ENCODE assay signal across 17 cellular contexts in the genomic region with DNA sequence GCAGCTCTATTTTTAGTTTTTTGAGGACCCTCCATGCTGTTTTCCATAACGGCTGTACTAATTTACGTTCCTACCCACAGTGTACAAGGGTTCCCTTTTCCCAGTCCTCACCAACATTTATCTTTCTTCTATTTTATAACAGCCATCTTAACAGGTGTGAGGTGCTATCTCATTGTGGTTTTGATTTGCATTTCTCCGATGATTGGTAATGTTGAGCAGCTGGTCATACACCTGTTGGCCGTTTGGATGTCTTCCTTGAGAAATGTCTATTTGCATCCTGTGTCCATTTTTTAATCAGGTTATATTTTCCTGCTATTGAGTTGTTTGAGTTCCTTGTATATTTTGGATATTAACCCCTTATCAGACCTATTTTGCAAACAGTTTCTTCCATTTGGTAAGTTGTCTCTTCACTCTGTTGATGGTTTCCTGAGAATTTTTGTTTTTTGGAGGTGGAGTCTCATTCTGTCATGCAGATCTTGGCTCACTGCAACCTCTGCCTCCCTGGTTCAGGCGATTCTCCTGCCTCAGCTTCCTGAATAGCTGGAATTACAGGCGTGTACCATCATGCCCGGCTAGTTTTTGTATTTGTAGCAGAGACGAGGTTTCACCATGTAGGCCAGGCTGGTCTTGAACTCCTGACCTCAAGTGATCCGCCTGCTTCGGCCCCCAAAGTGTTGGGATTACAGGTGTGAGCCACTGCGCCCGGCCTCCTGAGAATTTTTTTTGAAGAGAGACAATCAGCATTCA.
A peak's percentile ranks its signal among the peaks of the same experiment; 100 is the strongest.
DNase-seq lines count a peak whose midpoint lies in the region; ATAC-seq and TF ChIP-seq lines count a peak whose summit lies in the region.
"Had no signal": no experiment of that assay in that cellular context is flagged by ENCODE, and none has a peak within 500 bp of the region (broad histone marks: within the 10 kb centered on the region; RNA-seq: fewer than 3 reads in every experiment).

No MANE protein-coding gene starts in this region.

- no peak for ATAC-seq in activated B cell treated with CpG ODN at 0.5 μM for 24 hours (ENCODE audit: low read depth)
- ATAC-seq: left lobe of liver had no signal

- H3K9me3 Mint-ChIP-seq in activated B cell treated with CpG ODN at 0.5 μM for 24 hours (no peaks in the 10 kb centered on the region), progenitor cell of endocrine pancreas (ENCODE audit: low read depth) (no peaks in the 10 kb centered on the region), endothelial cell (ENCODE audit: unreplicated experiment) (no peaks in the 10 kb centered on the region)
- H3K9me3 Mint-ChIP-seq: activated CD4-positive, alpha-beta memory T cell treated with anti-CD3 and anti-CD28 coated beads, Interleukin-2, amount 10 ng/mL, durations not matched to agents 7 days and 5 days; activated T-cell treated with anti-CD3 and anti-CD28 coated beads, Interleukin-2, amount 50 U/mL, for 24 hours; CD4-positive, alpha-beta T cell had no signal

- H3K27ac Mint-ChIP-seq in activated B cell treated with CpG ODN at 0.5 μM for 24 hours (peak overlapping the region; percentile 10), progenitor cell of endocrine pancreas (peak overlapping the region; percentile 31), endothelial cell (ENCODE audit: unreplicated experiment) (no peak overlapping the region)
- H3K27ac Mint-ChIP-seq: activated CD4-positive, alpha-beta memory T cell treated with anti-CD3 and anti-CD28 coated beads, Interleukin-2, amount 10 ng/mL, durations not matched to agents 7 days and 5 days; activated T-cell treated with anti-CD3 and anti-CD28 coated beads, Interleukin-2, amount 50 U/mL, for 24 hours; CD4-positive, alpha-beta T cell had no signal

- POLR2A ChIA-PET in activated B cell treated with CpG ODN at 0.5 μM for 24 hours (lab: Charles Lee) = no interaction called here

- in situ Hi-C loops in ACHN (cut with HindIII; ENCODE audit: low pct_ligation_motif_present, low pct_unique_long_range_greater_than_20kb, low sequenced_read_pairs) = no loop called here

- DNase-seq in NCI-H187 treated with DMSO at 0.1 percent for 48 hours (lab: John Stamatoyannopoulos, UW) = peak; percentile 55
- DNase-seq in NCI-H187 (lab: John Stamatoyannopoulos, UW) = no peak
- peak; percentile 61 for DNase-seq in NCI-H2196 (lab: John Stamatoyannopoulos, UW; ENCODE audit: unreplicated experiment)
- no peak for DNase-seq in activated B cell treated with CpG ODN at 0.5 μM for 24 hours
- DNase-seq in progenitor cell of endocrine pancreas (ENCODE audit: low spot score, unreplicated experiment) = no peak
- DNase-seq in endothelial cell (ENCODE audit: low spot score) = no peak
- no peak for DNase-seq in SW 1271 (lab: John Stamatoyannopoulos, UW)
- no peak for DNase-seq in ACHN
- DNase-seq: activated CD4-positive, alpha-beta memory T cell treated with anti-CD3 and anti-CD28 coated beads, Interleukin-2, amount 10 ng/mL, durations not matched to agents 7 days and 5 days; activated naive CD4-positive, alpha-beta T cell treated with anti-CD3 and anti-CD28 coated beads, Interleukin-2, amount 50 U/mL, for 16 hours; activated T-cell treated with anti-CD3 and anti-CD28 coated beads, Interleukin-2, amount 50 U/mL, for 24 hours; CD4-positive, alpha-beta T cell; NCI-H82; sigmoid colon; stimulated activated CD4-positive, alpha-beta T cell treated with anti-CD3 and anti-CD28 coated beads, Interleukin-2, amount 100 ng/mL, for 24 hours; T-helper 1 cell had no signal

- CTCF ChIA-PET in activated B cell treated with CpG ODN at 0.5 μM for 24 hours (lab: Charles Lee) = no interaction called here

- TF ChIP-seq CTCF in activated B cell treated with CpG ODN at 0.5 μM for 24 hours (IDR thresholded peaks at IDR 0.05) (no peak), progenitor cell of endocrine pancreas (IDR thresholded peaks at IDR 0.05; ENCODE audit: unreplicated experiment) (no peak), endothelial cell (IDR thresholded peaks at IDR 0.05; ENCODE audit: unreplicated experiment) (no peak)

- intact Hi-C loops in activated B cell treated with CpG ODN at 0.5 μM for 24 hours (cut with micrococcal nuclease) = no loop called here

- H3K4me1 Mint-ChIP-seq in activated B cell treated with CpG ODN at 0.5 μM for 24 hours = peaks cover 31% of the 10 kb centered on the region
- H3K4me1 Mint-ChIP-seq in progenitor cell of endocrine pancreas (ENCODE audit: low read depth) = peaks cover 8% of the 10 kb centered on the region
- H3K4me1 Mint-ChIP-seq in endothelial cell (ENCODE audit: unreplicated experiment) = peaks cover 27% of the 10 kb centered on the region
- H3K4me1 Mint-ChIP-seq: activated CD4-positive, alpha-beta memory T cell treated with anti-CD3 and anti-CD28 coated beads, Interleukin-2, amount 10 ng/mL, durations not matched to agents 7 days and 5 days had no signal

- no peak overlapping the region for H3K4me3 Mint-ChIP-seq in activated B cell treated with CpG ODN at 0.5 μM for 24 hours
- H3K4me3 Mint-ChIP-seq in progenitor cell of endocrine pancreas (ENCODE audit: low read depth) = no peak overlapping the region
- no peak overlapping the region for H3K4me3 Mint-ChIP-seq in endothelial cell (ENCODE audit: unreplicated experiment)
- H3K4me3 Mint-ChIP-seq: activated CD4-positive, alpha-beta memory T cell treated with anti-CD3 and anti-CD28 coated beads, Interleukin-2, amount 10 ng/mL, durations not matched to agents 7 days and 5 days; activated T-cell treated with anti-CD3 and anti-CD28 coated beads, Interleukin-2, amount 50 U/mL, for 24 hours; CD4-positive, alpha-beta T cell had no signal

- H3K27me3 Mint-ChIP-seq in activated B cell treated with CpG ODN at 0.5 μM for 24 hours (no peaks in the 10 kb centered on the region), progenitor cell of endocrine pancreas (peaks cover 9% of the 10 kb centered on the region), endothelial cell (ENCODE audit: unreplicated experiment) (peaks cover 13% of the 10 kb centered on the region)
- H3K27me3 Mint-ChIP-seq: activated CD4-positive, alpha-beta memory T cell treated with anti-CD3 and anti-CD28 coated beads, Interleukin-2, amount 10 ng/mL, durations not matched to agents 7 days and 5 days; activated T-cell treated with anti-CD3 and anti-CD28 coated beads, Interleukin-2, amount 50 U/mL, for 24 hours; CD4-positive, alpha-beta T cell had no signal

- H3K36me3 Mint-ChIP-seq in activated B cell treated with CpG ODN at 0.5 μM for 24 hours (ENCODE audit: low read depth) (peaks cover 41% of the 10 kb centered on the region), progenitor cell of endocrine pancreas (ENCODE audit: insufficient read depth) (no peaks in the 10 kb centered on the region), endothelial cell (ENCODE audit: low read depth, unreplicated experiment) (no peaks in the 10 kb centered on the region)

Comparison
In these comparisons a context has a peak if more than half of its experiments do, and no peak if none do; other contexts are left out.
1. DNase-seq: peak in NCI-H187 treated with DMSO at 0.1 percent for 48 hours (single experiment) and NCI-H2196 (single experiment); none in NCI-H187 (0 of 2), activated B cell treated with CpG ODN at 0.5 μM for 24 hours (single experiment), progenitor cell of endocrine pancreas (single experiment), endothelial cell (single experiment), SW 1271 (0 of 2) and ACHN (single experiment).